In the genomic region with DNA sequence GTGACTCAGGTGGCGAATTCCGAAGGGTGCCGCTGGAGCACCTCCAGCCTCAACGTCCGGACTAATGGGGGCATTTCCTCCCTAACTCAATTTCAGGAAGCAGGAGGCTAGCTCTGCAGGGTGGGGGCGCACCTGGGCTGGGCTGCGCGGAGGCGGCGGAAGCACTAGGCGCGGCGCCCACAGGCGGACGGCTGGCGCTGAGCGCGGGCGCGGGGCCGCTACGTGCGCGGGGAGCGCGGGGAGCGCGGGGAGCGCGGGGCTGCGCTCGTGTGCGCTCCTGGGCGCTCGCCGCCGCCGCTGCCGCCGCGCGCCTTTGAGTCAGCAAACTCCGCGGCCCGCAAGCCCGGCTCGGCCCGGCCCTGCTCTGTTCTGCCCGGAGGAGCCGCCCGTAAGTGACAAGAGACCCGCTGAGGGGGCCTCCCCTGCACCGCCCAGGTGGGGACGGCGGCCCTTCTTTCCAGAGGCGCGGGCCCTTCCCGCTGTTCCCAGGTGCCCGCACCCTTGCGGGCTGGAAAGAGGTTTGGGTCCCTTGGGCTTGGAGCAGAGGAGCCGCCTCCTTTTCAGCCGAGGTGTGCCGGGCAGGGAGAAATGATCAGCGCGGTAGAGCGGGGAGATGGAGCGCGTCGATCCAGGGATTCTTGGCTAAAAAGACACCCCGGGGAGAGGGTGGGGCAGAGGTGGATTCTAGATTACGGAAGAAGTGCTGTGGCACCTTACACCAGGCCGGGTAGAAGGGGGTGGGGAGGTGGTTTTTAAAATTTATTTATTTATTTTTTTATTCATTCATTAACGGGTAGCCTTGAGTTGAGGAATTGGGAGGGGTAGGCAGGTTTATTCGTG, we compare ENCODE assay signal across 8 cellular contexts. TPM values are rescaled to one million over a fixed set of nuclear protein-coding genes. Genes with fewer than 3 reads are reported as not detected.
DNase-seq lines count a peak whose midpoint lies in the region; ATAC-seq, FAIRE-seq and TF ChIP-seq lines count a peak whose summit lies in the region.

A gene with protein sequence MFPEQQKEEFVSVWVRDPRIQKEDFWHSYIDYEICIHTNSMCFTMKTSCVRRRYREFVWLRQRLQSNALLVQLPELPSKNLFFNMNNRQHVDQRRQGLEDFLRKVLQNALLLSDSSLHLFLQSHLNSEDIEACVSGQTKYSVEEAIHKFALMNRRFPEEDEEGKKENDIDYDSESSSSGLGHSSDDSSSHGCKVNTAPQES (plus strand): TSS at position 164 of the 840 bp plus-strand sequence. CDS start 54,581 bp downstream, outside the sequence.

- no peaks in the 10 kb centered on the region for H3K27me3 Mint-ChIP-seq in activated CD8-positive, alpha-beta T cell treated with anti-CD3 and anti-CD28 coated beads for 36 hours

- H3K9me3 ChIP-seq in A673 (ENCODE audit: low read depth, low read length, poor library complexity, severe bottlenecking) (no peaks in the 10 kb centered on the region), H1 (ENCODE audit: insufficient read depth in 2 of 2, low read depth in 1 of 2, low read length in 1 of 2) (no peaks in the 10 kb centered on the region), mucosa of stomach (ENCODE audit: control insufficient read depth, low read length) (no peaks in the 10 kb centered on the region)

- H4K91ac ChIP-seq in H1 (replicated peaks; ENCODE audit: insufficient read length, low read length): no peak within 1 kb of the TSS

- H3K4me3 Mint-ChIP-seq in activated CD8-positive, alpha-beta T cell treated with anti-CD3 and anti-CD28 coated beads for 36 hours: peak within 1 kb of the TSS; percentile 96

- FAIRE-seq in H1 (lab: Jason Lieb, UNC): no peak

- peak within 1 kb of the TSS; percentile 78 for H4K8ac ChIP-seq in H1 (ENCODE audit: extremely low read depth, insufficient read depth, low read length)

- H3K14ac ChIP-seq in H1 (ENCODE audit: insufficient read length): no peak within 1 kb of the TSS

- CTCF ChIA-PET in A673 (lab: Charles Lee) (no interaction called here), H1 (lab: Charles Lee; ENCODE audit: partially characterized antibody) (interaction anchor here (0.7 to 1.3 kb wide), 7 partner anchors 9 to 98 kb away, joined by 3 to 5 read pairs (median 3); no protein-coding TSS in a partner anchor)
- CTCF ChIA-PET in activated CD8-positive, alpha-beta T cell treated with anti-CD3 and anti-CD28 coated beads for 36 hours (lab: Charles Lee): interaction anchor here (0.8 to 2.8 kb wide), 6 partner anchors 11 to 209 kb away, joined by 3 to 11 read pairs (median 4); no protein-coding TSS in a partner anchor

- H2BK20ac ChIP-seq in H1 (ENCODE audit: low read length): no peak within 1 kb of the TSS

- H3K4me1 Mint-ChIP-seq in activated CD8-positive, alpha-beta T cell treated with anti-CD3 and anti-CD28 coated beads for 36 hours (ENCODE audit: low read depth): peaks cover 28% of the 10 kb centered on the region

- H4K20me1 ChIP-seq in H1 (replicated peaks in 1 of 2; ENCODE audit: control insufficient read depth in 1 of 2, insufficient read depth in 2 of 2, low read length in 2 of 2): no peaks in the 10 kb centered on the region

- H3K36me3 Mint-ChIP-seq in activated CD8-positive, alpha-beta T cell treated with anti-CD3 and anti-CD28 coated beads for 36 hours (ENCODE audit: low read depth): peaks cover 23% of the 10 kb centered on the region

- H4K5ac ChIP-seq in H1 (ENCODE audit: insufficient read length, low read depth, low read length): no peak within 1 kb of the TSS

- intact Hi-C loops in A673 (cut with micrococcal nuclease; ENCODE audit: unreplicated experiment): no loop called here
- intact Hi-C loops in activated CD8-positive, alpha-beta T cell treated with anti-CD3 and anti-CD28 coated beads for 36 hours (cut with micrococcal nuclease): loop anchor here (2.0 to 5.0 kb wide), 2 partner anchors 75 to 91 kb away; a partner anchor contains a TSS

- H3K4ac ChIP-seq in H1 (replicated peaks; ENCODE audit: insufficient read length, low read depth, low read length): peak within 1 kb of the TSS; percentile 69

- H3K79me2 ChIP-seq in H1 (ENCODE audit: control insufficient read depth in 1 of 2, insufficient read depth in 2 of 2, low read length in 2 of 2): no peaks in the 10 kb centered on the region

- no peak within 1 kb of the TSS for H3K23ac ChIP-seq in H1 (ENCODE audit: insufficient read length)

- no peak within 1 kb of the TSS for H2BK15ac ChIP-seq in H1 (ENCODE audit: low read length)

- H2AFZ ChIP-seq in H1 (ENCODE audit: low read length): peak within 1 kb of the TSS; percentile 84

- peak within 1 kb of the TSS; percentile 91 for H3K27ac Mint-ChIP-seq in activated CD8-positive, alpha-beta T cell treated with anti-CD3 and anti-CD28 coated beads for 36 hours

- no TSS peak for BruUV-seq in A673 (replicated peaks; lab: Mats Ljungman, UMichigan)

- no peak for TF ChIP-seq EP300 in H1 (IDR thresholded peaks at IDR 0.05; ENCODE audit: borderline replicate concordance in 1 of 2, low read depth in 2 of 2, low read length in 2 of 2)

- peak; percentile 31; the same call in 1 of the 2 replicates for TF ChIP-seq CTCF in A673 (conservative IDR thresholded peaks at IDR 0.05; ENCODE audit: low read depth, low read length)
- TF ChIP-seq CTCF in activated CD8-positive, alpha-beta T cell treated with anti-CD3 and anti-CD28 coated beads for 36 hours (IDR thresholded peaks at IDR 0.05): no peak
- peak; percentile 52 to 64 (median 64) for TF ChIP-seq CTCF in H1 (IDR thresholded peaks at IDR 0.05; ENCODE audit: control extremely low read depth in 1 of 3, insufficient read depth in 1 of 3, low read depth in 1 of 3, low read length in 3 of 3)

- POLR2A ChIA-PET in A673 (lab: Charles Lee; ENCODE audit: low non-redundant PET): no interaction called here
- POLR2A ChIA-PET in activated CD8-positive, alpha-beta T cell treated with anti-CD3 and anti-CD28 coated beads for 36 hours (lab: Charles Lee): interaction anchor here (0.8 to 3.7 kb wide), 8 partner anchors 73 to 105 kb away, joined by 3 to 43 read pairs (median 6); a partner anchor contains a TSS
- POLR2A ChIA-PET in H1 (lab: Charles Lee; ENCODE audit: partially characterized antibody): interaction anchor here (0.9 to 2.7 kb wide), 7 partner anchors 13 to 103 kb away, joined by 3 to 10 read pairs (median 4); a partner anchor contains a TSS

- peaks cover 2% of the 10 kb centered on the region; the same call in 1 of the 2 replicates for H3K23me2 ChIP-seq in H1 (ENCODE audit: low read depth, low read length)

- no peak for TF ChIP-seq POLR2A in H1 (IDR thresholded peaks at IDR 0.05; ENCODE audit: control extremely low read depth in 1 of 2, low read depth in 2 of 2, low read length in 2 of 2)

- no peaks in the 10 kb centered on the region for H3K4me1 ChIP-seq in A673 (ENCODE audit: insufficient read depth, low read length, poor library complexity, severe bottlenecking)
- peaks cover 0 to 5% (median 2%) of the 10 kb centered on the region in 4 experiments; a peak in 5 of 7 replicates for H3K4me1 ChIP-seq in H1 (replicated peaks in 1 of 4; ENCODE audit: control insufficient read depth in 3 of 4, insufficient read depth in 4 of 4, low read length in 3 of 4)
- peaks cover 8% of the 10 kb centered on the region for H3K4me1 ChIP-seq in mucosa of stomach (ENCODE audit: control insufficient read depth, insufficient read depth, low read length)

- H2AK5ac ChIP-seq in H1 (ENCODE audit: low read depth, low read length): no peak within 1 kb of the TSS

- peak; percentile 45 for DNase-seq in A673 (ENCODE audit: low spot score)
- peak; percentile 54 for DNase-seq in NCI-H460 (ENCODE audit: extremely low read depth, low read depth)
- DNase-seq in activated CD8-positive, alpha-beta T cell treated with anti-CD3 and anti-CD28 coated beads for 36 hours: peak; percentile 77
- peak; percentile 41 to 75 for DNase-seq in H1 (ENCODE audit: low read depth in 1 of 2, low spot score in 2 of 2)
- DNase-seq in stimulated activated CD8-positive, alpha-beta memory T cell treated with anti-CD3 and anti-CD28 coated beads, Interleukin-7, amount 100 ng/mL, for 1 hour (ENCODE audit: low read depth in 2 of 2): peak; percentile 44 to 45

- WGBS in H1 (ENCODE audit: extremely low coverage in 1 of 2, insufficient coverage in 1 of 2, insufficient read length in 1 of 2, insufficient replicate concordance in 2 of 2, low coverage in 1 of 2, low lambda C conversion rate in 2 of 2, missing lambda C conversion rate in 1 of 2), 2 experiments: 6% methylated on average over 31 of the region's 74 CpGs; no CpG with 5 or more reads in 1 of the 2 experiments

- H3K36me3 ChIP-seq in A673 (ENCODE audit: insufficient read depth, low read length, poor library complexity, severe bottlenecking): no peaks in the 10 kb centered on the region
- H3K36me3 ChIP-seq in H1 (ENCODE audit: control insufficient read depth in 2 of 4, insufficient read depth in 4 of 4, low read length in 3 of 4): no peaks in the 10 kb centered on the region
- H3K36me3 ChIP-seq in mucosa of stomach (ENCODE audit: control insufficient read depth, insufficient read depth, low read length): no peaks in the 10 kb centered on the region

- H3K4me3 ChIP-seq in A673 (ENCODE audit: low read depth, low read length, poor library complexity, severe bottlenecking): peak within 1 kb of the TSS; percentile 43
- H3K4me3 ChIP-seq in H1 (ENCODE audit: extremely low read depth in 1 of 4, insufficient read depth in 2 of 4, low read depth in 3 of 4, low read length in 4 of 4): peak within 1 kb of the TSS; percentile 24 to 82 (median 60)
- H3K4me3 ChIP-seq in mucosa of stomach (ENCODE audit: low read length): no peak within 1 kb of the TSS

- peak; percentile 42 to 67; a peak in 3 of 4 replicates for TF ChIP-seq RAD21 in H1 (IDR thresholded peaks at IDR 0.05 in 1 of 2, conservative IDR thresholded peaks at IDR 0.05 in 1 of 2; ENCODE audit: low read depth in 2 of 2, low read length in 2 of 2)

- no peak within 1 kb of the TSS for H3K56ac ChIP-seq in H1 (replicated peaks; ENCODE audit: insufficient read length, low read depth, low read length)

- H3K9ac ChIP-seq in H1 (replicated peaks in 1 of 4; ENCODE audit: extremely low read depth in 1 of 4, low read depth in 3 of 4, low read length in 3 of 4): no peak within 1 kb of the TSS
- peak within 1 kb of the TSS; percentile 54 for H3K9ac ChIP-seq in mucosa of stomach (ENCODE audit: low read length)

- peak within 1 kb of the TSS; percentile 47 to 86 for H3K4me2 ChIP-seq in H1 (ENCODE audit: insufficient read depth in 1 of 2, low read depth in 2 of 2, low read length in 2 of 2)

- no peak within 1 kb of the TSS for H2BK5ac ChIP-seq in H1 (ENCODE audit: low read depth, low read length)

- peak; percentile 72 for ATAC-seq in GM18907 (IDR thresholded peaks at IDR 0.05; ENCODE audit: unreplicated experiment)
- ATAC-seq in HG03159 (IDR thresholded peaks at IDR 0.05; ENCODE audit: unreplicated experiment): peak; percentile 80
- peak; percentile 69 for ATAC-seq in activated CD8-positive, alpha-beta T cell treated with anti-CD3 and anti-CD28 coated beads for 36 hours

- H3K27ac ChIP-seq in A673 (ENCODE audit: low read depth, low read length, poor library complexity, severe bottlenecking): no peak within 1 kb of the TSS
- no peak within 1 kb of the TSS for H3K27ac ChIP-seq in H1 (ENCODE audit: low read depth, low read length)

- H3K79me1 ChIP-seq in H1 (ENCODE audit: low read depth, low read length): no peaks in the 10 kb centered on the region

- peaks cover 3% of the 10 kb centered on the region for H3K27me3 ChIP-seq in A673 (replicated peaks; ENCODE audit: insufficient read depth, low read depth, low read length, poor library complexity)
- H3K27me3 ChIP-seq in H1 (replicated peaks in 1 of 4; ENCODE audit: control insufficient read depth in 3 of 4, extremely low read depth in 1 of 4, insufficient read depth in 3 of 4, low read length in 3 of 4): 0 out of 7 replicates have a peak, but pooled peaks cover 0 to 3% (median 0%) of the 10 kb centered on the region in 4 experiments
- H3K27me3 ChIP-seq in mucosa of stomach (ENCODE audit: control insufficient read depth, insufficient read depth, low read length): no peaks in the 10 kb centered on the region

- H2BK12ac ChIP-seq in H1 (ENCODE audit: low read depth, low read length): no peak within 1 kb of the TSS

- H3K18ac ChIP-seq in H1 (ENCODE audit: extremely low read depth, low read length): no peak within 1 kb of the TSS

- no peaks in the 10 kb centered on the region for H3K9me3 Mint-ChIP-seq in activated CD8-positive, alpha-beta T cell treated with anti-CD3 and anti-CD28 coated beads for 36 hours

- H2BK120ac ChIP-seq in H1 (replicated peaks; ENCODE audit: low read depth, low read length): no peak within 1 kb of the TSS

RNA-seq across cellular contexts. Expression of the gene that starts here (rescaled TPM):
- 0.70 and 1.1 TPM in 2 replicates for total RNA-seq in A673 (2021)
- 16.0 and 18.3 TPM in 2 replicates for total RNA-seq in NCI-H460 (2014; rRNA removed; shearing (Covaris generic))
- polyA plus RNA-seq in NCI-H460 (2014; cell fraction: nucleus; rRNA removed): 14.9 and 16.5 TPM in 2 replicates
- 10 to 100 TPM; 47.8 to 51.1 TPM for total RNA-seq in activated CD8-positive, alpha-beta T cell treated with anti-CD3 and anti-CD28 coated beads for 36 hours
- 9.6 and 9.9 TPM in 2 replicates for total RNA-seq in H1 (2021; fragmentation: NEBNext Ultra II Directional; extraction: Animal tissue kit (Norgen Biotek cat#: 25700))
- 1.9 and 4.4 TPM in 2 replicates for polyA plus RNA-seq in H1 (2011; rRNA removed)
- polyA plus RNA-seq in H1 (2011; cell fraction: cytosol; rRNA removed): 5.2 TPM
- 4.8 TPM for polyA plus RNA-seq in H1 (2011; cell fraction: nucleus; rRNA removed)
- polyA plus RNA-seq in H1 (2012, experiment 1 of 2): 6.5 to 9.6 TPM (median 8.0 TPM) in 4 replicates
- 0.58 TPM for polyA plus RNA-seq in H1 (2012, experiment 2 of 2)
- 11.1 TPM for polyA plus RNA-seq in H1 (2013, experiment 1 of 2)
- 10.9 TPM for polyA plus RNA-seq in H1 (2013, experiment 2 of 2)
- polyA minus RNA-seq in H1 (2011; rRNA and poly(A)+ RNA removed): 6.8 and 8.4 TPM in 2 replicates
- 3.8 TPM for polyA minus RNA-seq in H1 (2011; cell fraction: cytosol; rRNA and poly(A)+ RNA removed)
- polyA minus RNA-seq in H1 (2011; cell fraction: nucleus; rRNA and poly(A)+ RNA removed): 7.8 TPM
